1 cellular context compared by ENCODE assay signal in the genomic region with DNA sequence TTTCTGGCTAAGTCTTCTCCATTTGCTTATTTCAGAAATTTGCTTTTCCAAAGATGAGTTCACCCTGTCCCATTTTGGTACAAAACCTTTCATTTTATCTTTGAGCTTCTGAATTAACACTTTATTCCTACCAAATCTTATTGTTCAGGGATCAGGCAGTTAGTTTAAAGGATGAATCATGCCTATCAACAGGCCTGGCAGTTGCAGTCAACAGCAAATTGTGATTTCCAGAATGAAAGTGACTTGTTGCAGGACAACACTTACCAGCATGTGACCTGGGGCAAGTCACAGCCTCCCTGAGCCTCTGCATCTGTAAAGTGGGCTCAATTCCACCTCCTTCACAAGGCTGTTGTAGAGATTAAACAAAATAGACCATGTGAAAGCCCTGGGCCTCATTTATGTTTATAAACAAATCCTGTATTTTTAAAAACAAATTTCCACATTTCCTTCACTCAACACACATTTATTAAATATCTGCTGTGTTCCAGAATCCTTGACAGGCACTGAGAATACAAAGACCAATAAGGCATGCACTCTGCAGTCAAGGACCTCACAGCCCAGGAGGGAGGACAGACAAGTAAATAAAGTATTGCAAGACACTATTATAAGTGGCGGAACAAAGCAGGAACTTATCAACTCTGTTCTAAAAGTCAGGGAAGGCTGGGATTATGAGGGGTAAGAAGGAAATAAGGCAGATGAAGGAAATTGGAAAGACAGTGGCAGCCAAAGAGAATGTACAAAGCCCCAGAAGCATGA.
TF ChIP-seq lines count a peak whose summit lies in the region.

No MANE protein-coding gene starts in this region.

TF ChIP-seq in SK-N-SH treated with all-trans-retinoic acid at 6 μM for 48 hours, 23 proteins besides CTCF, POLR2A, EP300 and RAD21 (continued from another document):
- TF ChIP-seq, protein P1, sequence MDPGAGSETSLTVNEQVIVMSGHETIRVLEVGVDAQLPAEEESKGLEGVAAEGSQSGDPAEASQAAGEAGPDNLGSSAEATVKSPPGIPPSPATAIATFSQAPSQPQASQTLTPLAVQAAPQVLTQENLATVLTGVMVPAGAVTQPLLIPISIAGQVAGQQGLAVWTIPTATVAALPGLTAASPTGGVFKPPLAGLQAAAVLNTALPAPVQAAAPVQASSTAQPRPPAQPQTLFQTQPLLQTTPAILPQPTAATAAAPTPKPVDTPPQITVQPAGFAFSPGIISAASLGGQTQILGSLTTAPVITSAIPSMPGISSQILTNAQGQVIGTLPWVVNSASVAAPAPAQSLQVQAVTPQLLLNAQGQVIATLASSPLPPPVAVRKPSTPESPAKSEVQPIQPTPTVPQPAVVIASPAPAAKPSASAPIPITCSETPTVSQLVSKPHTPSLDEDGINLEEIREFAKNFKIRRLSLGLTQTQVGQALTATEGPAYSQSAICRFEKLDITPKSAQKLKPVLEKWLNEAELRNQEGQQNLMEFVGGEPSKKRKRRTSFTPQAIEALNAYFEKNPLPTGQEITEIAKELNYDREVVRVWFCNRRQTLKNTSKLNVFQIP (CRISPR knock-in tag; IDR thresholded peaks at IDR 0.05; ENCODE audit: borderline replicate concordance, low read depth) = no peak
- TF ChIP-seq ZNF70 (CRISPR knock-in tag; IDR thresholded peaks at IDR 0.05) (no peak), ZFP30 (CRISPR knock-in tag; IDR thresholded peaks at IDR 0.05) (no peak), CSDC2 (CRISPR knock-in tag; IDR thresholded peaks at IDR 0.05) (no peak), OSR1 (CRISPR knock-in tag; IDR thresholded peaks at IDR 0.05) (no peak), ZC3H10 (CRISPR knock-in tag; IDR thresholded peaks at IDR 0.05) (no peak), PPARA (CRISPR knock-in tag; IDR thresholded peaks at IDR 0.05; ENCODE audit: borderline replicate concordance) (no peak), ZFP3 (CRISPR knock-in tag; IDR thresholded peaks at IDR 0.05) (no peak), TOX (CRISPR knock-in tag; IDR thresholded peaks at IDR 0.05; ENCODE audit: borderline replicate concordance) (no peak)
